Comparison of ENCODE assay signal across 1 cellular context in the genomic region with DNA sequence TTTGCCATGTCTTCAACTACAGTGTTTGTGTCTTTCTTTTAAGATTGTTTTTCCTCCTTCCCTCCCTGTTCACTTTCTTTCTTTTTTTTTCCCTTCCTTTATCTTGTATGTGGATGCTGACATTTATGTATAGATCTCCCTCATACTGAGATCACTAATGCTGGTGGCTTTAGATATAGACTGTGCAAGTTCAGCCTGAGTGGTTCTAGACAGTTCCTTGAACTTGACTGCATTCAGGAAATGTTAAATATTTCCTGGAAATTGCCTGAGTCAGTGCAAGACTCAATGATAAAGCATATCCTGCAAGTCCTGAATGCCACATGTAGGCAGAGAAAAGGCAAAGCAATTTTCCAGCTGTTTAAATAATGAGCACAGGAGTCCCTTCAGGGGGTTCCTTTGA.
TF ChIP-seq lines count a peak whose summit lies in the region.

No MANE protein-coding gene starts in this region.

TF ChIP-seq in K562, 482 proteins besides CTCF, POLR2A, EP300 and RAD21 (continued from another document and continues in another):
- TF ChIP-seq L3MBTL2 (IDR thresholded peaks at IDR 0.05) (peak; percentile 22; the same call in 1 of the 2 replicates), MEIS2 (IDR thresholded peaks at IDR 0.05; ENCODE audit: partially characterized antibody) (peak; percentile 74), TEAD2 (tag; IDR thresholded peaks at IDR 0.05) (no peak), SMAD4 (CRISPR knock-in tag; conservative IDR thresholded peaks at IDR 0.05) (peak; percentile 68), NFATC3 (IDR thresholded peaks at IDR 0.05) (no peak), ATF7 (IDR thresholded peaks at IDR 0.05) (no peak), ARNT (IDR thresholded peaks at IDR 0.05) (peak in 1 of 2 experiments; percentile 80; a peak in 1 of 4 replicates), BRF1 (IDR thresholded peaks at IDR 0.05; ENCODE audit: borderline replicate concordance, extremely low read depth, insufficient read length) (no peak), ZNF830 (CRISPR knock-in tag; IDR thresholded peaks at IDR 0.05) (no peak), PML (IDR thresholded peaks at IDR 0.05; ENCODE audit: low read length) (no peak), RCOR1 (IDR thresholded peaks at IDR 0.05; ENCODE audit: borderline replicate concordance in 1 of 2, low read depth in 2 of 2, low read length in 2 of 2) (no peak; a peak in 1 of 4 replicates), TAL1 (IDR thresholded peaks at IDR 0.05) (peak; percentile 72; the same call in 1 of the 2 replicates), ZNF431 (CRISPR knock-in tag; IDR thresholded peaks at IDR 0.05) (no peak), RFX7 (CRISPR knock-in tag; IDR thresholded peaks at IDR 0.05) (no peak), GTF2E2 (tag; IDR thresholded peaks at IDR 0.05) (no peak), FOS (IDR thresholded peaks at IDR 0.05; ENCODE audit: extremely low read depth, insufficient read length) (no peak), KDM4B (IDR thresholded peaks at IDR 0.05; ENCODE audit: borderline replicate concordance in 2 of 2, low read depth in 1 of 2) (no peak), KDM1A (IDR thresholded peaks at IDR 0.05) (peak in 1 of 2 experiments; percentile 25; a peak in 1 of 4 replicates), HMG20A (CRISPR knock-in tag; conservative IDR thresholded peaks at IDR 0.05) (no peak), GABPA (tag; conservative IDR thresholded peaks at IDR 0.05; ENCODE audit: low read depth) (no peak), NCOA1 (IDR thresholded peaks at IDR 0.05; ENCODE audit: low read depth) (peak; percentile 17; the same call in 1 of the 2 replicates), IRF2 (CRISPR knock-in tag; IDR thresholded peaks at IDR 0.05) (no peak), U2AF1 (optimal IDR thresholded peaks at IDR 0.05; ENCODE audit: low read depth, low read length) (no peak), FOXA3 (CRISPR knock-in tag; conservative IDR thresholded peaks at IDR 0.05 in 1 of 2, IDR thresholded peaks at IDR 0.05 in 1 of 2) (0 out of 4 replicates have a peak, but pooled peaks of 1 of the 2 experiments have one; percentile 27), EP400 (IDR thresholded peaks at IDR 0.05) (peak; percentile 54; the same call in 1 of the 2 replicates), RUNX1 (IDR thresholded peaks at IDR 0.05; ENCODE audit: low read depth) (no peak), BRD4 (IDR thresholded peaks at IDR 0.05) (no peak), CREM (IDR thresholded peaks at IDR 0.05; ENCODE audit: low read depth) (no peak), MTA2 (IDR thresholded peaks at IDR 0.05; ENCODE audit: low read depth) (peak; percentile 44; the same call in 1 of the 2 replicates), HDAC1 (IDR thresholded peaks at IDR 0.05) (0 out of 4 replicates have a peak, but pooled peaks of 1 of the 2 experiments have one; percentile 31), FOXJ2 (tag; IDR thresholded peaks at IDR 0.05) (no peak), ZNF253 (CRISPR knock-in tag; conservative IDR thresholded peaks at IDR 0.05) (no peak), STAT5A (IDR thresholded peaks at IDR 0.05; ENCODE audit: borderline replicate concordance, low read length) (peak; percentile 85), CXXC5 (CRISPR knock-in tag; IDR thresholded peaks at IDR 0.05) (no peak), DACH1 (IDR thresholded peaks at IDR 0.05; ENCODE audit: partially characterized antibody) (peak; percentile 32), YY1 (IDR thresholded peaks at IDR 0.05; ENCODE audit: borderline replicate concordance in 1 of 3, control insufficient read depth in 1 of 3, extremely low read depth in 1 of 3, insufficient read depth in 3 of 3, insufficient read length in 1 of 3, insufficient replicate concordance in 2 of 3, low read depth in 1 of 3, low read length in 2 of 3) (no peak), NFYB (IDR thresholded peaks at IDR 0.05; ENCODE audit: extremely low read depth, insufficient read length) (no peak), LCOR (CRISPR knock-in tag; IDR thresholded peaks at IDR 0.05) (no peak), ZNF3 (CRISPR knock-in tag; IDR thresholded peaks at IDR 0.05) (no peak)
- TF ChIP-seq, protein P1, sequence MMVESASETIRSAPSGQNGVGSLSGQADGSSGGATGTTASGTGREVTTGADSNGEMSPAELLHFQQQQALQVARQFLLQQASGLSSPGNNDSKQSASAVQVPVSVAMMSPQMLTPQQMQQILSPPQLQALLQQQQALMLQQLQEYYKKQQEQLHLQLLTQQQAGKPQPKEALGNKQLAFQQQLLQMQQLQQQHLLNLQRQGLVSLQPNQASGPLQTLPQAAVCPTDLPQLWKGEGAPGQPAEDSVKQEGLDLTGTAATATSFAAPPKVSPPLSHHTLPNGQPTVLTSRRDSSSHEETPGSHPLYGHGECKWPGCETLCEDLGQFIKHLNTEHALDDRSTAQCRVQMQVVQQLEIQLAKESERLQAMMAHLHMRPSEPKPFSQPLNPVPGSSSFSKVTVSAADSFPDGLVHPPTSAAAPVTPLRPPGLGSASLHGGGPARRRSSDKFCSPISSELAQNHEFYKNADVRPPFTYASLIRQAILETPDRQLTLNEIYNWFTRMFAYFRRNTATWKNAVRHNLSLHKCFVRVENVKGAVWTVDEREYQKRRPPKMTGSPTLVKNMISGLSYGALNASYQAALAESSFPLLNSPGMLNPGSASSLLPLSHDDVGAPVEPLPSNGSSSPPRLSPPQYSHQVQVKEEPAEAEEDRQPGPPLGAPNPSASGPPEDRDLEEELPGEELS (CRISPR knock-in tag; IDR thresholded peaks at IDR 0.05; ENCODE audit: borderline replicate concordance), result no peak
- TF ChIP-seq, protein P2, sequence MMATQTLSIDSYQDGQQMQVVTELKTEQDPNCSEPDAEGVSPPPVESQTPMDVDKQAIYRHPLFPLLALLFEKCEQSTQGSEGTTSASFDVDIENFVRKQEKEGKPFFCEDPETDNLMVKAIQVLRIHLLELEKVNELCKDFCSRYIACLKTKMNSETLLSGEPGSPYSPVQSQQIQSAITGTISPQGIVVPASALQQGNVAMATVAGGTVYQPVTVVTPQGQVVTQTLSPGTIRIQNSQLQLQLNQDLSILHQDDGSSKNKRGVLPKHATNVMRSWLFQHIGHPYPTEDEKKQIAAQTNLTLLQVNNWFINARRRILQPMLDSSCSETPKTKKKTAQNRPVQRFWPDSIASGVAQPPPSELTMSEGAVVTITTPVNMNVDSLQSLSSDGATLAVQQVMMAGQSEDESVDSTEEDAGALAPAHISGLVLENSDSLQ (IDR thresholded peaks at IDR 0.05), result peak; percentile 78
- TF ChIP-seq, protein P3, sequence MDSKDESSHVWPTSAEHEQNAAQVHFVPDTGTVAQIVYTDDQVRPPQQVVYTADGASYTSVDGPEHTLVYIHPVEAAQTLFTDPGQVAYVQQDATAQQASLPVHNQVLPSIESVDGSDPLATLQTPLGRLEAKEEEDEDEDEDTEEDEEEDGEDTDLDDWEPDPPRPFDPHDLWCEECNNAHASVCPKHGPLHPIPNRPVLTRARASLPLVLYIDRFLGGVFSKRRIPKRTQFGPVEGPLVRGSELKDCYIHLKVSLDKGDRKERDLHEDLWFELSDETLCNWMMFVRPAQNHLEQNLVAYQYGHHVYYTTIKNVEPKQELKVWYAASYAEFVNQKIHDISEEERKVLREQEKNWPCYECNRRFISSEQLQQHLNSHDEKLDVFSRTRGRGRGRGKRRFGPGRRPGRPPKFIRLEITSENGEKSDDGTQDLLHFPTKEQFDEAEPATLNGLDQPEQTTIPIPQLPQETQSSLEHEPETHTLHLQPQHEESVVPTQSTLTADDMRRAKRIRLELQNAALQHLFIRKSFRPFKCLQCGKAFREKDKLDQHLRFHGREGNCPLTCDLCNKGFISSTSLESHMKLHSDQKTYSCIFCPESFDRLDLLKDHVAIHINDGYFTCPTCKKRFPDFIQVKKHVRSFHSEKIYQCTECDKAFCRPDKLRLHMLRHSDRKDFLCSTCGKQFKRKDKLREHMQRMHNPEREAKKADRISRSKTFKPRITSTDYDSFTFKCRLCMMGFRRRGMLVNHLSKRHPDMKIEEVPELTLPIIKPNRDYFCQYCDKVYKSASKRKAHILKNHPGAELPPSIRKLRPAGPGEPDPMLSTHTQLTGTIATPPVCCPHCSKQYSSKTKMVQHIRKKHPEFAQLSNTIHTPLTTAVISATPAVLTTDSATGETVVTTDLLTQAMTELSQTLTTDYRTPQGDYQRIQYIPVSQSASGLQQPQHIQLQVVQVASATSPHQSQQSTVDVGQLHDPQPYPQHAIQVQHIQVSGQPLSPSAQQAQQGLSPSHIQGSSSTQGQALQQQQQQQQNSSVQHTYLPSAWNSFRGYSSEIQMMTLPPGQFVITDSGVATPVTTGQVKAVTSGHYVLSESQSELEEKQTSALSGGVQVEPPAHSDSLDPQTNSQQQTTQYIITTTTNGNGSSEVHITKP (IDR thresholded peaks at IDR 0.05; ENCODE audit: partially characterized antibody), result no peak
- TF ChIP-seq, protein P4, sequence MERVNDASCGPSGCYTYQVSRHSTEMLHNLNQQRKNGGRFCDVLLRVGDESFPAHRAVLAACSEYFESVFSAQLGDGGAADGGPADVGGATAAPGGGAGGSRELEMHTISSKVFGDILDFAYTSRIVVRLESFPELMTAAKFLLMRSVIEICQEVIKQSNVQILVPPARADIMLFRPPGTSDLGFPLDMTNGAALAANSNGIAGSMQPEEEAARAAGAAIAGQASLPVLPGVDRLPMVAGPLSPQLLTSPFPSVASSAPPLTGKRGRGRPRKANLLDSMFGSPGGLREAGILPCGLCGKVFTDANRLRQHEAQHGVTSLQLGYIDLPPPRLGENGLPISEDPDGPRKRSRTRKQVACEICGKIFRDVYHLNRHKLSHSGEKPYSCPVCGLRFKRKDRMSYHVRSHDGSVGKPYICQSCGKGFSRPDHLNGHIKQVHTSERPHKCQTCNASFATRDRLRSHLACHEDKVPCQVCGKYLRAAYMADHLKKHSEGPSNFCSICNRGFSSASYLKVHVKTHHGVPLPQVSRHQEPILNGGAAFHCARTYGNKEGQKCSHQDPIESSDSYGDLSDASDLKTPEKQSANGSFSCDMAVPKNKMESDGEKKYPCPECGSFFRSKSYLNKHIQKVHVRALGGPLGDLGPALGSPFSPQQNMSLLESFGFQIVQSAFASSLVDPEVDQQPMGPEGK (CRISPR knock-in tag; IDR thresholded peaks at IDR 0.05; ENCODE audit: borderline replicate concordance), result no peak
- TF ChIP-seq, protein P5, sequence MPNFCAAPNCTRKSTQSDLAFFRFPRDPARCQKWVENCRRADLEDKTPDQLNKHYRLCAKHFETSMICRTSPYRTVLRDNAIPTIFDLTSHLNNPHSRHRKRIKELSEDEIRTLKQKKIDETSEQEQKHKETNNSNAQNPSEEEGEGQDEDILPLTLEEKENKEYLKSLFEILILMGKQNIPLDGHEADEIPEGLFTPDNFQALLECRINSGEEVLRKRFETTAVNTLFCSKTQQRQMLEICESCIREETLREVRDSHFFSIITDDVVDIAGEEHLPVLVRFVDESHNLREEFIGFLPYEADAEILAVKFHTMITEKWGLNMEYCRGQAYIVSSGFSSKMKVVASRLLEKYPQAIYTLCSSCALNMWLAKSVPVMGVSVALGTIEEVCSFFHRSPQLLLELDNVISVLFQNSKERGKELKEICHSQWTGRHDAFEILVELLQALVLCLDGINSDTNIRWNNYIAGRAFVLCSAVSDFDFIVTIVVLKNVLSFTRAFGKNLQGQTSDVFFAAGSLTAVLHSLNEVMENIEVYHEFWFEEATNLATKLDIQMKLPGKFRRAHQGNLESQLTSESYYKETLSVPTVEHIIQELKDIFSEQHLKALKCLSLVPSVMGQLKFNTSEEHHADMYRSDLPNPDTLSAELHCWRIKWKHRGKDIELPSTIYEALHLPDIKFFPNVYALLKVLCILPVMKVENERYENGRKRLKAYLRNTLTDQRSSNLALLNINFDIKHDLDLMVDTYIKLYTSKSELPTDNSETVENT (CRISPR knock-in tag; IDR thresholded peaks at IDR 0.05), result no peak
- TF ChIP-seq, protein P6, sequence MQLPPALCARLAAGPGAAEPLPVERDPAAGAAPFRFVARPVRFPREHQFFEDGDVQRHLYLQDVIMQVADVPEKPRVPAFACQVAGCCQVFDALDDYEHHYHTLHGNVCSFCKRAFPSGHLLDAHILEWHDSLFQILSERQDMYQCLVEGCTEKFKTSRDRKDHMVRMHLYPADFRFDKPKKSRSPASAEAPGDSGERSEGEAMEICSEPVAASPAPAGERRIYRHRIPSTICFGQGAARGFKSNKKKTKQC (CRISPR knock-in tag; IDR thresholded peaks at IDR 0.05), result no peak
- TF ChIP-seq, protein P7, sequence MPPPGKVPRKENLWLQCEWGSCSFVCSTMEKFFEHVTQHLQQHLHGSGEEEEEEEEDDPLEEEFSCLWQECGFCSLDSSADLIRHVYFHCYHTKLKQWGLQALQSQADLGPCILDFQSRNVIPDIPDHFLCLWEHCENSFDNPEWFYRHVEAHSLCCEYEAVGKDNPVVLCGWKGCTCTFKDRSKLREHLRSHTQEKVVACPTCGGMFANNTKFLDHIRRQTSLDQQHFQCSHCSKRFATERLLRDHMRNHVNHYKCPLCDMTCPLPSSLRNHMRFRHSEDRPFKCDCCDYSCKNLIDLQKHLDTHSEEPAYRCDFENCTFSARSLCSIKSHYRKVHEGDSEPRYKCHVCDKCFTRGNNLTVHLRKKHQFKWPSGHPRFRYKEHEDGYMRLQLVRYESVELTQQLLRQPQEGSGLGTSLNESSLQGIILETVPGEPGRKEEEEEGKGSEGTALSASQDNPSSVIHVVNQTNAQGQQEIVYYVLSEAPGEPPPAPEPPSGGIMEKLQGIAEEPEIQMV (tag; conservative IDR thresholded peaks at IDR 0.05; ENCODE audit: low read depth), result no peak
- TF ChIP-seq, protein P8, sequence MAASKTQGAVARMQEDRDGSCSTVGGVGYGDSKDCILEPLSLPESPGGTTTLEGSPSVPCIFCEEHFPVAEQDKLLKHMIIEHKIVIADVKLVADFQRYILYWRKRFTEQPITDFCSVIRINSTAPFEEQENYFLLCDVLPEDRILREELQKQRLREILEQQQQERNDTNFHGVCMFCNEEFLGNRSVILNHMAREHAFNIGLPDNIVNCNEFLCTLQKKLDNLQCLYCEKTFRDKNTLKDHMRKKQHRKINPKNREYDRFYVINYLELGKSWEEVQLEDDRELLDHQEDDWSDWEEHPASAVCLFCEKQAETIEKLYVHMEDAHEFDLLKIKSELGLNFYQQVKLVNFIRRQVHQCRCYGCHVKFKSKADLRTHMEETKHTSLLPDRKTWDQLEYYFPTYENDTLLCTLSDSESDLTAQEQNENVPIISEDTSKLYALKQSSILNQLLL (CRISPR knock-in tag; IDR thresholded peaks at IDR 0.05; ENCODE audit: borderline replicate concordance), result no peak
- TF ChIP-seq, protein P9, sequence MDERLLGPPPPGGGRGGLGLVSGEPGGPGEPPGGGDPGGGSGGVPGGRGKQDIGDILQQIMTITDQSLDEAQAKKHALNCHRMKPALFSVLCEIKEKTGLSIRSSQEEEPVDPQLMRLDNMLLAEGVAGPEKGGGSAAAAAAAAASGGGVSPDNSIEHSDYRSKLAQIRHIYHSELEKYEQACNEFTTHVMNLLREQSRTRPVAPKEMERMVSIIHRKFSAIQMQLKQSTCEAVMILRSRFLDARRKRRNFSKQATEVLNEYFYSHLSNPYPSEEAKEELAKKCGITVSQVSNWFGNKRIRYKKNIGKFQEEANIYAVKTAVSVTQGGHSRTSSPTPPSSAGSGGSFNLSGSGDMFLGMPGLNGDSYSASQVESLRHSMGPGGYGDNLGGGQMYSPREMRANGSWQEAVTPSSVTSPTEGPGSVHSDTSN (CRISPR knock-in tag; IDR thresholded peaks at IDR 0.05; ENCODE audit: low read depth), result no peak
- TF ChIP-seq, protein P9 (tag; conservative IDR thresholded peaks at IDR 0.05; ENCODE audit: low read depth), result 0 out of 2 replicates have a peak, but pooled peaks have one; percentile 14
